In genomic region chr10:119115921-119116320, GRCh38 we compare ENCODE assay signal across 33 cellular contexts. TPM values are rescaled to one million over a fixed set of nuclear protein-coding genes. Genes with fewer than 3 reads are reported as not detected.
DNase-seq lines count a peak whose midpoint lies in the region; ATAC-seq and TF ChIP-seq lines count a peak whose summit lies in the region.
"Had no signal": no experiment of that assay in that cellular context is flagged by ENCODE, and none has a peak within 500 bp of the region (broad histone marks: within the 10 kb centered on the region; RNA-seq: fewer than 3 reads in every experiment).

No MANE protein-coding gene starts in this region.

- H3K27ac Mint-ChIP-seq in activated T-cell treated with anti-CD3 and anti-CD28 coated beads, Interleukin-2, amount 50 U/mL, for 72 hours: peak overlapping the region; percentile 64
- H3K27ac Mint-ChIP-seq: activated B cell treated with CpG ODN at 0.5 μM for 24 hours; activated naive CD4-positive, alpha-beta T cell treated with anti-CD3 and anti-CD28 coated beads, Interleukin-2, amount 50 U/mL, for 24 hours; CD8-positive, alpha-beta memory T cell; immature natural killer cell; naive B cell had no signal

- peak overlapping the region; percentile 37 for H3K27ac ChIP-seq in brain microvascular endothelial cell
- peak overlapping the region; percentile 30 for H3K27ac ChIP-seq in mesodermal cell (ENCODE audit: low read depth, low read length, severe bottlenecking)
- no peak overlapping the region for H3K27ac ChIP-seq in tibial nerve
- no peak overlapping the region for H3K27ac ChIP-seq in psoas muscle
- H3K27ac ChIP-seq: esophagus muscularis mucosa, gastroesophageal sphincter, KMS-11, Peyer's patch, suprapubic skin had no signal

- intact Hi-C loops in psoas muscle (cut with DNase I): loop anchor here in 1 of 2 donors (5.0 kb wide), 1 partner anchor 46 kb away; no protein-coding TSS in a partner anchor

- in situ Hi-C loops in brain microvascular endothelial cell (cut with HindIII; ENCODE audit: low pct_ligation_motif_present, low sequenced_read_pairs): no loop called here

- peaks cover 12% of the 10 kb centered on the region for H3K4me1 ChIP-seq in mesodermal cell (ENCODE audit: control insufficient read depth, insufficient read depth, low read length, poor library complexity, severe bottlenecking)
- no peaks in the 10 kb centered on the region for H3K4me1 ChIP-seq in tibial nerve
- peaks cover 20% of the 10 kb centered on the region for H3K4me1 ChIP-seq in psoas muscle
- H3K4me1 ChIP-seq: Peyer's patch, suprapubic skin, uterus had no signal

- H3K9me3 ChIP-seq in mesodermal cell (ENCODE audit: control insufficient read depth, low read length) (no peaks in the 10 kb centered on the region), tibial nerve (no peaks in the 10 kb centered on the region), psoas muscle (no peaks in the 10 kb centered on the region)
- H3K9me3 ChIP-seq: esophagus muscularis mucosa, gastroesophageal sphincter, Peyer's patch, suprapubic skin, uterus had no signal

- no peak for ATAC-seq in activated T-cell treated with anti-CD3 and anti-CD28 coated beads, Interleukin-2, amount 50 U/mL, for 72 hours (replicated peaks in 1 of 2)
- no peak for ATAC-seq in psoas muscle
- ATAC-seq: gastroesophageal sphincter had no signal

- H3K27me3 Mint-ChIP-seq in activated T-cell treated with anti-CD3 and anti-CD28 coated beads, Interleukin-2, amount 50 U/mL, for 72 hours (ENCODE audit: low read depth): no peaks in the 10 kb centered on the region
- H3K27me3 Mint-ChIP-seq: activated B cell treated with CpG ODN at 0.5 μM for 24 hours; activated naive CD4-positive, alpha-beta T cell treated with anti-CD3 and anti-CD28 coated beads, Interleukin-2, amount 50 U/mL, for 24 hours; CD8-positive, alpha-beta memory T cell; naive B cell had no signal

- peaks cover 12 to 21% of the 10 kb centered on the region in 2 donors for H3K36me3 Mint-ChIP-seq in activated T-cell treated with anti-CD3 and anti-CD28 coated beads, Interleukin-2, amount 50 U/mL, for 72 hours (ENCODE audit: insufficient read depth in 2 of 2)

- H3K27me3 ChIP-seq in brain microvascular endothelial cell (replicated peaks): no peaks in the 10 kb centered on the region
- no peaks in the 10 kb centered on the region for H3K27me3 ChIP-seq in tibial nerve
- no peaks in the 10 kb centered on the region for H3K27me3 ChIP-seq in psoas muscle (ENCODE audit: insufficient read depth in 3 of 3, low read length in 2 of 3)
- H3K27me3 ChIP-seq: esophagus muscularis mucosa, gastroesophageal sphincter, Peyer's patch, suprapubic skin, uterus had no signal

- no peak for DNase-seq in activated T-cell treated with anti-CD3 and anti-CD28 coated beads, Interleukin-2, amount 50 U/mL, for 72 hours
- no peak for DNase-seq in activated T-cell treated with anti-CD3 and anti-CD28 coated beads for 4 hours
- peak; percentile 36 for DNase-seq in brain microvascular endothelial cell
- DNase-seq in nucleus accumbens (lab: John Stamatoyannopoulos, UW): no peak
- no peak for DNase-seq in tibial nerve (ENCODE audit: low spot score in 2 of 2)
- DNase-seq in activated naive CD4-positive, alpha-beta T cell treated with Interleukin-2 at 50 U/mL for 16 hours: no peak
- DNase-seq in psoas muscle: no peak
- DNase-seq: activated B cell treated with CpG ODN at 0.5 μM for 24 hours; activated CD4-positive, alpha-beta T cell treated with anti-CD3 and anti-CD28 coated beads, Interleukin-2, amount 50 U/mL, for 1 hour; aorta; CD8-positive, alpha-beta memory T cell; central memory CD4-positive, alpha-beta T cell; DMS153; GF-D8; HCEC 1CT; hypothalamus; immature natural killer cell; naive B cell; NCI-H1417; NCI-H2081; NCI-H2227 treated with DMSO at 0.1 percent for 48 hours; NCI-H69; occipital lobe; Peyer's patch; retina; SHP77 treated with DMSO at 0.1 percent for 48 hours; uterus had no signal

- no peak for TF ChIP-seq EP300 in tibial nerve (IDR thresholded peaks at IDR 0.05)

- H3K36me3 ChIP-seq in brain microvascular endothelial cell (replicated peaks) (peaks cover 36% of the 10 kb centered on the region), mesodermal cell (ENCODE audit: control insufficient read depth, insufficient read depth, low read length) (peaks cover 90% of the 10 kb centered on the region), tibial nerve (peaks cover 0 to 95% (median 5%) of the 10 kb centered on the region in 3 donors), psoas muscle (ENCODE audit: insufficient read depth in 1 of 2, low read depth in 1 of 2) (peaks cover 2 to 72% of the 10 kb centered on the region in 2 donors)
- H3K36me3 ChIP-seq: uterus had no signal

- H3K4me3 Mint-ChIP-seq in activated T-cell treated with anti-CD3 and anti-CD28 coated beads, Interleukin-2, amount 50 U/mL, for 72 hours: no peak overlapping the region
- H3K4me3 Mint-ChIP-seq: activated B cell treated with CpG ODN at 0.5 μM for 24 hours; activated naive CD4-positive, alpha-beta T cell treated with anti-CD3 and anti-CD28 coated beads, Interleukin-2, amount 50 U/mL, for 24 hours; CD8-positive, alpha-beta memory T cell; immature natural killer cell; naive B cell had no signal

- no peak for TF ChIP-seq POLR2A in tibial nerve (IDR thresholded peaks at IDR 0.05)

- no peak overlapping the region for H3K4me3 ChIP-seq in brain microvascular endothelial cell (ENCODE audit: low read depth, low read length)
- H3K4me3 ChIP-seq in mesodermal cell (ENCODE audit: extremely low read depth, insufficient read depth, low read length, poor library complexity, severe bottlenecking): no peak overlapping the region
- no peak overlapping the region for H3K4me3 ChIP-seq in tibial nerve
- no peak overlapping the region for H3K4me3 ChIP-seq in psoas muscle
- H3K4me3 ChIP-seq: esophagus muscularis mucosa, gastroesophageal sphincter, Peyer's patch, suprapubic skin, uterus had no signal

- peaks cover 16% of the 10 kb centered on the region for H3K4me1 Mint-ChIP-seq in activated T-cell treated with anti-CD3 and anti-CD28 coated beads, Interleukin-2, amount 50 U/mL, for 72 hours (ENCODE audit: low read depth)
- H3K4me1 Mint-ChIP-seq: naive B cell had no signal

- WGBS in mesodermal cell (ENCODE audit: insufficient coverage in 2 of 2), 2 experiments: 91% methylated on average over 7 of the region's 9 CpGs
- WGBS in tibial nerve, 2 donors: 80 to 92% methylated on average over 9 of the region's 9 CpGs
- 88 to 90% (median 88%) methylated on average over 9 of the region's 9 CpGs for WGBS in psoas muscle, 3 donors

- H3K9me3 Mint-ChIP-seq in activated T-cell treated with anti-CD3 and anti-CD28 coated beads, Interleukin-2, amount 50 U/mL, for 72 hours: no peaks in the 10 kb centered on the region
- H3K9me3 Mint-ChIP-seq: activated B cell treated with CpG ODN at 0.5 μM for 24 hours; activated naive CD4-positive, alpha-beta T cell treated with anti-CD3 and anti-CD28 coated beads, Interleukin-2, amount 50 U/mL, for 24 hours; CD8-positive, alpha-beta memory T cell; immature natural killer cell; naive B cell had no signal

- no peak for TF ChIP-seq CTCF in brain microvascular endothelial cell (IDR thresholded peaks at IDR 0.05; ENCODE audit: low read depth, low read length, missing control alignments)
- no peak for TF ChIP-seq CTCF in tibial nerve (IDR thresholded peaks at IDR 0.05)
- no peak for TF ChIP-seq CTCF in psoas muscle (IDR thresholded peaks at IDR 0.05)

RNA-seq across cellular contexts. Expression of gene DENND10, which starts 12.0 kb away (rescaled TPM):
- 10 to 100 TPM; 39.4 to 41.3 TPM for total RNA-seq in activated T-cell treated with anti-CD3 and anti-CD28 coated beads, Interleukin-2, amount 50 U/mL, for 72 hours
- 58.5 TPM for polyA plus RNA-seq in mesodermal cell (2013, experiment 1 of 2)
- 59.8 TPM for polyA plus RNA-seq in mesodermal cell (2013, experiment 2 of 2)
- 10 to 100 TPM; 23.3 to 51.0 (median 43.4) TPM for total RNA-seq in tibial nerve
- 10 to 100 TPM; 13.9 to 22.1 (median 20.1) TPM for total RNA-seq in psoas muscle
- 10 to 100 TPM in 2 of 3 donors, 1 to 10 TPM in 1; 6.6 to 27.9 (median 12.9) TPM for polyA plus RNA-seq in psoas muscle

RNA-seq across cellular contexts. Expression of gene EIF3A, which starts 35.3 kb away (rescaled TPM):
- 100 to 1,000 TPM; 160 to 164 TPM for total RNA-seq in activated T-cell treated with anti-CD3 and anti-CD28 coated beads, Interleukin-2, amount 50 U/mL, for 72 hours
- polyA plus RNA-seq in mesodermal cell (2013, experiment 1 of 2): 130 TPM
- polyA plus RNA-seq in mesodermal cell (2013, experiment 2 of 2): 144 TPM
- 10 to 100 TPM; 78.8 to 95.4 (median 94.8) TPM for total RNA-seq in tibial nerve
- 100 to 1,000 TPM; 148 to 226 (median 190) TPM for total RNA-seq in psoas muscle
- polyA plus RNA-seq in psoas muscle: 100 to 1,000 TPM in 2 of 3 donors, 10 to 100 TPM in 1; 71.3 to 120 (median 108) TPM

RNA-seq across cellular contexts. Expression of gene SFXN4, which starts 49.6 kb away (rescaled TPM):
- 10 to 100 TPM; 31.0 to 35.1 TPM for total RNA-seq in activated T-cell treated with anti-CD3 and anti-CD28 coated beads, Interleukin-2, amount 50 U/mL, for 72 hours
- 9.5 TPM for polyA plus RNA-seq in mesodermal cell (2013, experiment 1 of 2)
- polyA plus RNA-seq in mesodermal cell (2013, experiment 2 of 2): 7.7 TPM
- total RNA-seq in tibial nerve (100 to 1,000 TPM in 1 of 4 donors, 10 to 100 TPM in 3; 12.7 to 301 (median 19.1) TPM), psoas muscle (10 to 100 TPM; 37.1 to 48.9 (median 43.9) TPM)
- 10 to 100 TPM; 49.0 to 67.2 (median 65.7) TPM for polyA plus RNA-seq in psoas muscle

Comparison
In these comparisons a context has a peak if more than half of its experiments do, and no peak if none do; other contexts are left out.
1. H3K27ac ChIP-seq: peak in brain microvascular endothelial cell (single experiment) and mesodermal cell (single experiment); none in tibial nerve (0 of 4) and psoas muscle (single experiment).